In genomic region chr5:88269222-88269771, GRCh38 we compare ENCODE assay signal across 8 cellular contexts. TPM values are rescaled to one million over a fixed set of nuclear protein-coding genes. Genes with fewer than 3 reads are reported as not detected.
DNase-seq lines count a peak whose midpoint lies in the region; ATAC-seq and TF ChIP-seq lines count a peak whose summit lies in the region.

No MANE protein-coding gene starts in this region.

- H3K36me3 Mint-ChIP-seq in nephron (ENCODE audit: low read depth): peaks cover 46% of the 10 kb centered on the region

- H2AFZ ChIP-seq in IMR-90 (replicated peaks; ENCODE audit: low read length, poor library complexity): peak overlapping the region; percentile 95

- H3K18ac ChIP-seq in IMR-90 (ENCODE audit: low read depth, low read length): peak overlapping the region; percentile 11; the same call in 1 of the 2 replicates

- H3K9me1 ChIP-seq in IMR-90 (ENCODE audit: insufficient read depth, low read length): no peaks in the 10 kb centered on the region; the same call in 1 of the 2 replicates

- POLR2A ChIA-PET in IMR-90 (lab: Charles Lee; ENCODE audit: unreplicated experiment): no interaction called here

- peak overlapping the region; percentile 88 for H3K23ac ChIP-seq in IMR-90 (ENCODE audit: low read depth, low read length)

- H3K27me3 ChIP-seq in IMR-90 (ENCODE audit: control insufficient read depth, insufficient read depth, low read length): no peaks in the 10 kb centered on the region
- H3K27me3 ChIP-seq in esophagus squamous epithelium: no peaks in the 10 kb centered on the region

- H3K36me3 ChIP-seq in IMR-90 (ENCODE audit: control insufficient read depth, insufficient read depth, low read length): peaks cover 7% of the 10 kb centered on the region
- H3K36me3 ChIP-seq in esophagus squamous epithelium: peaks cover 0 to 34% (median 0%) of the 10 kb centered on the region in 3 donors

- ATAC-seq in GM21717 (IDR thresholded peaks at IDR 0.05; ENCODE audit: unreplicated experiment): peak; percentile 18
- peak; percentile 47 for ATAC-seq in IMR-90 (ENCODE audit: low read depth)

- H3K4ac ChIP-seq in IMR-90 (ENCODE audit: low read depth, low read length): peak overlapping the region; percentile 78

- peak overlapping the region; percentile 71 for H4K91ac ChIP-seq in IMR-90 (ENCODE audit: insufficient read depth, low read depth, low read length)

- H3K27ac ChIP-seq in IMR-90 (ENCODE audit: insufficient read depth, low read length): peak overlapping the region; percentile 28
- peak overlapping the region; percentile 76 to 92 (median 88) for H3K27ac ChIP-seq in esophagus squamous epithelium

- H4K20me1 ChIP-seq in IMR-90 (ENCODE audit: insufficient read depth, low read length): no peaks in the 10 kb centered on the region

- peak overlapping the region; percentile 99 to 100 (median 99) for H3K4me3 Mint-ChIP-seq in nephron

- in situ Hi-C loops in IMR-90 (cut with MboI; ENCODE audit: low sequenced_read_pairs): no loop called here

- peak overlapping the region; percentile 87 for H3K14ac ChIP-seq in IMR-90 (replicated peaks; ENCODE audit: low read depth, low read length)

- CTCF ChIA-PET in IMR-90 (lab: Yijun Ruan, JAX): no interaction called here

- peak overlapping the region; percentile 19 for H2BK5ac ChIP-seq in IMR-90 (ENCODE audit: low read depth, low read length, poor library complexity, severe bottlenecking)

- peak overlapping the region; percentile 83 to 97 (median 93) for H3K27ac Mint-ChIP-seq in nephron

- TF ChIP-seq POLR2A in IMR-90 (IDR thresholded peaks at IDR 0.05; ENCODE audit: low read depth, low read length): no peak
- no peak for TF ChIP-seq POLR2A in esophagus squamous epithelium (IDR thresholded peaks at IDR 0.05)

- H3K79me1 ChIP-seq in IMR-90 (ENCODE audit: low read depth in 1 of 2, low read length in 2 of 2): peaks cover 33 to 39% of the 10 kb centered on the region in 2 experiments

- peak overlapping the region; percentile 48 for H2AK9ac ChIP-seq in IMR-90 (replicated peaks; ENCODE audit: low read depth, low read length, poor library complexity)

- intact Hi-C loops in IMR-90 (cut with micrococcal nuclease): no loop called here
- intact Hi-C loops in esophagus squamous epithelium (cut with DNase I): no loop called here

- H2BK120ac ChIP-seq in IMR-90 (ENCODE audit: low read depth, low read length): no peak overlapping the region

- peak overlapping the region; percentile 30; the same call in 1 of the 2 replicates for H2AK5ac ChIP-seq in IMR-90 (ENCODE audit: low read depth, low read length)

- H3K27me3 Mint-ChIP-seq in nephron (ENCODE audit: low read depth): no peaks in the 10 kb centered on the region

- peak overlapping the region; percentile 100 for H3K4me2 ChIP-seq in IMR-90 (ENCODE audit: low read depth, low read length)

- peaks cover 18% of the 10 kb centered on the region for H3K9me3 Mint-ChIP-seq in nephron

- peak overlapping the region; percentile 81 for H3K4me3 ChIP-seq in IMR-90 (ENCODE audit: insufficient read depth, low read depth, low read length)
- H3K4me3 ChIP-seq in WI38 (ENCODE audit: low read depth, low read length): peak overlapping the region; percentile 87
- peak overlapping the region; percentile 61 to 91 (median 71) for H3K4me3 ChIP-seq in esophagus squamous epithelium

- peak overlapping the region; percentile 65 for H3K9ac ChIP-seq in IMR-90 (ENCODE audit: low read depth, low read length)

- peak overlapping the region; percentile 60 for H3K56ac ChIP-seq in IMR-90 (ENCODE audit: extremely low read depth, insufficient read depth, low read length)

- 0% methylated on average over 2 of the region's 16 CpGs; no CpG with 5 or more reads in 1 of the 2 experiments for WGBS in IMR-90 (ENCODE audit: extremely low coverage in 2 of 2, insufficient read length in 1 of 2), 2 experiments
- 8% methylated on average over 15 to 16 of the region's 16 CpGs for whole genome bisulfite sequencing in esophagus squamous epithelium, 2 donors

- peak overlapping the region; percentile 94 to 99 for H4K8ac ChIP-seq in IMR-90 (ENCODE audit: low read depth in 2 of 2, low read length in 2 of 2)

- no peaks in the 10 kb centered on the region; the same call in none of the 2 replicates for H3K4me1 ChIP-seq in IMR-90 (ENCODE audit: control insufficient read depth, insufficient read depth, low read length)
- peaks cover 6 to 46% (median 25%) of the 10 kb centered on the region in 3 donors for H3K4me1 ChIP-seq in esophagus squamous epithelium

- H3K4me1 Mint-ChIP-seq in nephron: peaks cover 39% of the 10 kb centered on the region

- no peak overlapping the region; the same call in 2 of the 3 replicates for H2BK15ac ChIP-seq in IMR-90 (ENCODE audit: low read depth, low read length)

- TF ChIP-seq RAD21 in IMR-90 (IDR thresholded peaks at IDR 0.05; ENCODE audit: low read length): no peak

- peak overlapping the region; percentile 67 for H4K5ac ChIP-seq in IMR-90 (ENCODE audit: low read depth, low read length)

- DNase-seq in NCI-H2171 treated with DMSO at 0.1 percent for 48 hours (lab: John Stamatoyannopoulos, UW) (peak; percentile 8), NCI-H2171 (lab: John Stamatoyannopoulos, UW) (no peak), IMR-90 (peak; percentile 16), esophagus squamous epithelium (lab: John Stamatoyannopoulos, UW) (no peak)
- DNase-seq in NK-92 treated with Interleukin-12 subunit alpha and Interleukin-12 subunit beta, amount 100 ng/mL, for 24 hours (lab: John Stamatoyannopoulos, UW): no peak

- no TSS peak for BruUV-seq in IMR-90 (replicated peaks; lab: Mats Ljungman, UMichigan)

- no peak overlapping the region for H2BK20ac ChIP-seq in IMR-90 (ENCODE audit: low read depth, low read length)

- TF ChIP-seq CTCF in IMR-90 (conservative IDR thresholded peaks at IDR 0.05; ENCODE audit: low read depth, low read length): no peak
- no peak for TF ChIP-seq CTCF in WI38 (IDR thresholded peaks at IDR 0.05; ENCODE audit: low read depth, low read length)
- TF ChIP-seq CTCF in esophagus squamous epithelium (IDR thresholded peaks at IDR 0.05): no peak
- TF ChIP-seq CTCF in nephron (IDR thresholded peaks at IDR 0.05; ENCODE audit: unreplicated experiment in 3 of 3): no peak

- dilution Hi-C loops in IMR-90 (cut with HindIII; ENCODE audit: low sequenced_read_pairs, unreplicated experiment): no loop called here

- H3K9me3 ChIP-seq in IMR-90 (ENCODE audit: control insufficient read depth, insufficient read depth, low read length) (no peaks in the 10 kb centered on the region), esophagus squamous epithelium (no peaks in the 10 kb centered on the region)

TF ChIP-seq in IMR-90, 13 proteins besides CTCF, POLR2A, EP300 and RAD21:
- TF ChIP-seq FOS (IDR thresholded peaks at IDR 0.05; ENCODE audit: low read depth, low read length) (no peak), MAZ (IDR thresholded peaks at IDR 0.05; ENCODE audit: borderline replicate concordance, low read depth, low read length) (no peak), BHLHE40 (IDR thresholded peaks at IDR 0.05; ENCODE audit: low read depth, low read length) (no peak)

RNA-seq across cellular contexts. Expression of gene TMEM161B, which starts 0.7 kb away (rescaled TPM):
- total RNA-seq in IMR-90 (2012; rRNA removed): 9.3 and 13.6 TPM in 2 replicates
- 4.7 and 7.4 TPM in 2 replicates for polyA plus RNA-seq in IMR-90 (2012; rRNA removed)
- polyA plus RNA-seq in IMR-90 (2012; cell fraction: cytosol; rRNA removed): 0.60 and 0.70 TPM in 2 replicates
- polyA plus RNA-seq in IMR-90 (2012; cell fraction: nucleus; rRNA removed; ENCODE audit: low replicate concordance): 1.8 and 22.1 TPM in 2 replicates
- 10 to 100 TPM in 3 of 4 donors, 1 to 10 TPM in 1; 5.8 to 24.2 (median 14.8) TPM for total RNA-seq in esophagus squamous epithelium

Comparison
In these comparisons a context has a peak if more than half of its experiments do, and no peak if none do; other contexts are left out.
1. DNase-seq: peak in NCI-H2171 treated with DMSO at 0.1 percent for 48 hours (single experiment) and IMR-90 (single experiment); none in NCI-H2171 (single experiment), esophagus squamous epithelium (single experiment) and NK-92 treated with Interleukin-12 subunit alpha and Interleukin-12 subunit beta, amount 100 ng/mL, for 24 hours (single experiment).
2. Peak in every context shown above with its lines, with median percentiles within 50 percentile points of each other: H3K4me3 ChIP-seq.